Comparison of ENCODE assay signal across 8 cellular contexts in the genomic region with DNA sequence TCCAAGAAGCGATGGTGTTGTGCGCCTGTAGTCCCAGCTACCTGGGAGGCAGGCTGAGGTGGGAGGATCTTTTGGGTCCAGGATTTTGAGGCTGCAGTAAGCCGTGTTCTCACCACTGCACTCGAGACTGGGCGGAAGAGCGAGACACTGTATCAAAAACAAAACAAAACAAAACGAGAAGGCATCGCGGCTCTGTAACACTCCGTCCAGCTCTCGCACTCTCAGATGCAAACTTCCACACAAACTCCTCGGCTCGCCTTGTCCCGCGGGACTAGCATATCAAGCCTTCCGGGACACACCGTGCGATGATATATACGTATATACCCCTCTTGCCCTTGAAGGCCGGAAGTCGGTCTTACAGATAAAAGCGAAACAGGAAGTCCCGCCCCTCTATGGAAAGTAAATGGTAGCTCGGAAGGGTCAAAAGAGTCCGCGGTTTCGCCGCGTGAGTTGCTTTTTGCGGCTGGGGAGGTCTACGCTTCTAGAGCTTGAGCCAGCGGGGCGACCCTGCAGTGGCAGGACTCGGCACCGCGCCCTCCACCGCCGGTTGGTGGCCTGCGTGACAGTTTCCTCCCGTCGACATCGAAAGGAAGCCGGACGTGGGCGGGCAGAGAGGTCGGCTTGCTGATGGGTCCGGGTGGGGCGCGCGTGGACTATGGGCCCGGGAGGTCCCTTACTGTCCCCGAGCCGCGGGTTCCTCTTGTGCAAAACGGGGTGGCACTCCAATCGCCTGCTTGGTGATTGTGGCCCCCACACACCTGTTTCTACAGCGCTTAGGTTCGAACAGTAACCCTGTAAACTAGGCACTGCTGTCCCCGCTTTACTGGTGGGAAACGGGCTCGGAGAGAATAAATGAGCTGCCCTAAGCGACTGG. TPM values are rescaled to one million over a fixed set of nuclear protein-coding genes. Genes with fewer than 3 reads are reported as not detected.
DNase-seq lines count a peak whose midpoint lies in the region; ATAC-seq and TF ChIP-seq lines count a peak whose summit lies in the region.

A gene with protein sequence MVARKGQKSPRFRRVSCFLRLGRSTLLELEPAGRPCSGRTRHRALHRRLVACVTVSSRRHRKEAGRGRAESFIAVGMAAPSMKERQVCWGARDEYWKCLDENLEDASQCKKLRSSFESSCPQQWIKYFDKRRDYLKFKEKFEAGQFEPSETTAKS (plus strand): TSS at position 393 of the 874 bp plus-strand sequence. CDS start 11 bp downstream, at position 404.

- peak; percentile 85 for DNase-seq in GM13977 (ENCODE audit: low spot score)
- peak; percentile 91 for DNase-seq in NCI-H146 treated with DMSO at 0.1 percent for 48 hours (lab: John Stamatoyannopoulos, UW; ENCODE audit: unreplicated experiment)
- DNase-seq in amniotic epithelial cell (ENCODE audit: low read depth): peak; percentile 96
- DNase-seq in left cardiac atrium: peak; percentile 93
- peak; percentile 98 for DNase-seq in posterior vena cava (ENCODE audit: low spot score)
- DNase-seq in upper lobe of right lung: peak; percentile 95

- intact Hi-C loops in T-helper 1 cell treated with Interleukin-12 subunit alpha and Interleukin-12 subunit beta and Interleukin-4 antibody, amounts not matched to agents 30 ng/mL and 1 ng/mL, for 36 hours (cut with micrococcal nuclease): loop anchor here (1.0 to 10.0 kb wide), 16 partner anchors 16 to 1909 kb away; a partner anchor contains a TSS
- intact Hi-C loops in left cardiac atrium (cut with DNase I) (no loop called here), posterior vena cava (cut with DNase I) (no loop called here), upper lobe of right lung (cut with DNase I) (no loop called here)

- ATAC-seq in HG02870 (IDR thresholded peaks at IDR 0.05; ENCODE audit: unreplicated experiment) (peak; percentile 93), left cardiac atrium (peak; percentile 98), upper lobe of right lung (peak; percentile 97)

- peaks cover 20% of the 10 kb centered on the region for H3K36me3 ChIP-seq in upper lobe of right lung

- no peaks in the 10 kb centered on the region for H3K27me3 ChIP-seq in upper lobe of right lung

- in situ Hi-C loops in GM13977 (cut with MboI; ENCODE audit: low pct_unique_long_range_greater_than_20kb, low sequenced_read_pairs, unreplicated experiment): no loop called here

- H3K27ac ChIP-seq in upper lobe of right lung: peak within 1 kb of the TSS; percentile 99

- no peaks in the 10 kb centered on the region for H3K9me3 ChIP-seq in upper lobe of right lung

- H3K4me3 ChIP-seq in upper lobe of right lung: peak within 1 kb of the TSS; percentile 89

- TF ChIP-seq CTCF in GM13977 (IDR thresholded peaks at IDR 0.05; ENCODE audit: extremely low read depth, insufficient read depth, missing control alignments): no peak
- no peak for TF ChIP-seq CTCF in upper lobe of right lung (IDR thresholded peaks at IDR 0.05)

- H3K4me1 ChIP-seq in upper lobe of right lung: peaks cover 14% of the 10 kb centered on the region

RNA-seq across cellular contexts. Expression of the gene that starts here (rescaled TPM):
- 40.1 and 40.9 TPM in 2 replicates for total RNA-seq in T-helper 1 cell treated with Interleukin-12 subunit alpha and Interleukin-12 subunit beta and Interleukin-4 antibody, amounts not matched to agents 30 ng/mL and 1 ng/mL, for 36 hours
- total RNA-seq in left cardiac atrium (10 to 100 TPM; 30.8 to 37.8 TPM), posterior vena cava (10 to 100 TPM; 13.9 to 19.3 TPM), upper lobe of right lung (25.0 TPM)

Comparison
In these comparisons a context has a peak if more than half of its experiments do, and no peak if none do; other contexts are left out.
1. Peak in every context shown above with its lines: DNase-seq, ATAC-seq, H3K4me3 ChIP-seq and H3K27ac ChIP-seq.